Comparison of ENCODE assay signal across 9 cellular contexts in genomic region chr6:127938701-127939100, GRCh38. TPM values are rescaled to one million over a fixed set of nuclear protein-coding genes. Genes with fewer than 3 reads are reported as not detected.
DNase-seq lines count a peak whose midpoint lies in the region; ATAC-seq, FAIRE-seq and TF ChIP-seq lines count a peak whose summit lies in the region.
"Had no signal": no experiment of that assay in that cellular context is flagged by ENCODE, and none has a peak within 500 bp of the region (broad histone marks: within the 10 kb centered on the region; RNA-seq: fewer than 3 reads in every experiment).

No MANE protein-coding gene starts in this region.

- H3K9me3 Mint-ChIP-seq in Calu3 (ENCODE audit: low read depth, unreplicated experiment): no peaks in the 10 kb centered on the region

- H3K27me3 ChIP-seq in adipocyte (replicated peaks; ENCODE audit: control insufficient read depth, insufficient read depth, low read length): no peaks in the 10 kb centered on the region

- no TSS peak for BruUV-seq in Calu3 (replicated peaks; lab: Mats Ljungman, UMichigan)

- CTCF ChIA-PET in Calu3 (lab: Charles Lee): interaction anchor here (1.0 to 1.5 kb wide), 2 partner anchors 83 to 312 kb away, joined by 3 to 4 read pairs; no protein-coding TSS in a partner anchor

- H3K9ac ChIP-seq in adipocyte (ENCODE audit: low read length): no peak overlapping the region

- no peak for DNase-seq in Calu3
- DNase-seq in adipocyte (ENCODE audit: low read depth): peak; percentile 72
- DNase-seq in cerebellar nuclear complex (lab: John Stamatoyannopoulos, UW): no peak
- no peak for DNase-seq in D721Med (ENCODE audit: insufficient read length, low spot score)
- no peak for DNase-seq in SIG-M5 (lab: John Stamatoyannopoulos, UW)
- DNase-seq: posterior cingulate gyrus had no signal

- no peak for ATAC-seq in HG03457 (IDR thresholded peaks at IDR 0.05; ENCODE audit: unreplicated experiment)

- peak overlapping the region; percentile 91 for H3K27ac Mint-ChIP-seq in Calu3 (ENCODE audit: unreplicated experiment)

- H3K27me3 Mint-ChIP-seq in Calu3 (ENCODE audit: unreplicated experiment): no peaks in the 10 kb centered on the region

- FAIRE-seq in islet of Langerhans (lab: Jason Lieb, UNC): peak; percentile 91
- no peak for FAIRE-seq in D721Med (lab: Jason Lieb, UNC)

- intact Hi-C loops in Calu3 (cut with micrococcal nuclease; ENCODE audit: unreplicated experiment): no loop called here

- peaks cover 8% of the 10 kb centered on the region for H3K36me3 Mint-ChIP-seq in Calu3 (ENCODE audit: insufficient read depth, unreplicated experiment)

- H3K4me3 Mint-ChIP-seq in Calu3 (ENCODE audit: low read depth, unreplicated experiment): no peak overlapping the region

- H3K36me3 ChIP-seq in KOPT-K1 (ENCODE audit: insufficient read depth, low read length): no peaks in the 10 kb centered on the region
- H3K36me3 ChIP-seq in adipocyte (ENCODE audit: control insufficient read depth, insufficient read depth, low read length, severe bottlenecking): no peaks in the 10 kb centered on the region

- H3K4me3 ChIP-seq in adipocyte (ENCODE audit: low read length): peak overlapping the region; percentile 39

- H3K4me1 Mint-ChIP-seq in Calu3 (ENCODE audit: low read depth, unreplicated experiment): peaks cover 41% of the 10 kb centered on the region

- peak overlapping the region; percentile 37 for H3K27ac ChIP-seq in KOPT-K1 (ENCODE audit: low read depth, low read length, poor library complexity, severe bottlenecking)

- no peak for TF ChIP-seq CTCF in Calu3 (IDR thresholded peaks at IDR 0.05; ENCODE audit: unreplicated experiment)
- no peak for TF ChIP-seq CTCF in D721Med (IDR thresholded peaks at IDR 0.05; ENCODE audit: insufficient read depth, missing control alignments)

- peaks cover 21% of the 10 kb centered on the region for H3K4me1 ChIP-seq in adipocyte (ENCODE audit: control insufficient read depth, insufficient read depth, low read length)

- H3K9me3 ChIP-seq in KOPT-K1 (ENCODE audit: insufficient read depth, low read length, poor library complexity, severe bottlenecking) (peaks cover 8% of the 10 kb centered on the region), adipocyte (ENCODE audit: control insufficient read depth, low read length) (no peaks in the 10 kb centered on the region)

RNA-seq across cellular contexts. Expression of gene THEMIS, which starts 37.8 kb away (rescaled TPM):
- total RNA-seq in Calu3 (2022): not detected in 2 replicates
